In the genomic region with DNA sequence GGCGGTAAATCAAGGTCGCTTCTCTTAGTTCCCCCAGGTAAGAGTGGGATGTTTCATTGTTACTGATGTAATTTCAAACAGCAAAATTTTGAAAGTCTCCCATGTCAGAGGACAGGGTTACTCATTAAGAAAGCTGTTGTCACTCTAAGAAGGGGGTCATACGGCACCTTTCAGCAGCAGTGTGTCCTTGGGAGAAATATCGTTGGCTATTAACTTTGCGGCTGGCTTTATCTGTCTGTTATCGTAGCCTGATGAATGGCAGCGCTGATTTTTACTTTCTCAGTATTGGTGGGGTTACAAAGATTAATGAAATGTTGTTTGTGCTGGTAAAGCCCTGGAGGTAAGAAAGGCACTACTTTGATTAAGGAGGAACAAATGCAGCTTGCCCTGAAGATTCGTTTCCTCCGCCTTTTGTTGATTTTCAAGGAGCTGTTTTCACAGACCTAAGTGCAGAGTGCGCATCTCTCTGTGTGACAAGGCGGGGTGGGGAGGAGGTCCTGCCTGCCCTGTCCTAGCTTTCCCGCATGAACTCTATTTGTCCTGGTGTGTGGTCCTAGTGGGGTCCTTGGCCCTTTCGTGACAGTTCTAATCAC, we compare ENCODE assay signal across 9 cellular contexts. TPM values are rescaled to one million over a fixed set of nuclear protein-coding genes. Genes with fewer than 3 reads are reported as not detected.
A peak's percentile ranks its signal among the peaks of the same experiment; 100 is the strongest.
DNase-seq lines count a peak whose midpoint lies in the region; ATAC-seq and TF ChIP-seq lines count a peak whose summit lies in the region.
"Had no signal": no experiment of that assay in that cellular context is flagged by ENCODE, and none has a peak within 500 bp of the region (broad histone marks: within the 10 kb centered on the region; RNA-seq: fewer than 3 reads in every experiment).

No MANE protein-coding gene starts in this region.

- no peaks in the 10 kb centered on the region for H3K9me3 Mint-ChIP-seq in CD4-positive, alpha-beta T cell
- H3K9me3 Mint-ChIP-seq: activated T-helper 2 cell treated with anti-CD3 and anti-CD28 coated beads, Interferon-gamma antibody, Interleukin-2, Interleukin-4, amounts not matched to agents 10 μg/mL and 5 μg/mL and 100 μg/mL, durations not matched to agents 14 hours and 24 hours and 36 hours had no signal

- POLR2A ChIA-PET in CD4-positive, alpha-beta T cell (lab: Charles Lee) = no interaction called here

- no peak overlapping the region for H3K27ac Mint-ChIP-seq in CD4-positive, alpha-beta T cell
- H3K27ac Mint-ChIP-seq: activated T-helper 2 cell treated with anti-CD3 and anti-CD28 coated beads, Interferon-gamma antibody, Interleukin-2, Interleukin-4, amounts not matched to agents 10 μg/mL and 5 μg/mL and 100 μg/mL, durations not matched to agents 14 hours and 24 hours and 36 hours had no signal

- no peaks in the 10 kb centered on the region for H3K36me3 Mint-ChIP-seq in CD4-positive, alpha-beta T cell (ENCODE audit: low read depth)

- H2AFZ ChIP-seq in fibroblast of lung (ENCODE audit: low read length) (peak overlapping the region; percentile 62), parathyroid adenoma (no peak overlapping the region)

- H3K27me3 ChIP-seq in fibroblast of lung (ENCODE audit: control insufficient read depth, insufficient read depth, low read length) = peaks cover 5% of the 10 kb centered on the region
- H3K27me3 ChIP-seq in parathyroid adenoma (ENCODE audit: control insufficient read depth, insufficient read depth, low read length) = no peaks in the 10 kb centered on the region
- peaks cover 56% of the 10 kb centered on the region for H3K27me3 ChIP-seq in CD4-positive, alpha-beta T cell (ENCODE audit: control insufficient read depth, insufficient read depth, low read length)

- H3K4me2 ChIP-seq in fibroblast of lung (ENCODE audit: extremely low read depth, insufficient read depth, low read length) (peak overlapping the region; percentile 64), parathyroid adenoma (ENCODE audit: low read length) (peak overlapping the region; percentile 37)

- no peaks in the 10 kb centered on the region for H3K9me3 ChIP-seq in fibroblast of lung (ENCODE audit: control insufficient read depth, insufficient read depth, low read depth, low read length)
- no peaks in the 10 kb centered on the region for H3K9me3 ChIP-seq in parathyroid adenoma (ENCODE audit: control insufficient read depth, low read length)
- H3K9me3 ChIP-seq in CD4-positive, alpha-beta T cell (ENCODE audit: control insufficient read depth, low read length) = no peaks in the 10 kb centered on the region

- H3K9ac ChIP-seq in fibroblast of lung (ENCODE audit: insufficient read depth, low read length) = no peak overlapping the region
- H3K9ac ChIP-seq in parathyroid adenoma = no peak overlapping the region

- no peaks in the 10 kb centered on the region for H3K36me3 ChIP-seq in fibroblast of lung (ENCODE audit: control insufficient read depth, insufficient read depth, low read length)
- H3K36me3 ChIP-seq in parathyroid adenoma (ENCODE audit: control insufficient read depth, insufficient read depth, low read length) = no peaks in the 10 kb centered on the region

- no peaks in the 10 kb centered on the region for H4K20me1 ChIP-seq in fibroblast of lung (ENCODE audit: control insufficient read depth, extremely low read depth, insufficient read depth, low read length)

- TF ChIP-seq CTCF in fibroblast of lung (conservative IDR thresholded peaks at IDR 0.05 in 1 of 2, IDR thresholded peaks at IDR 0.05 in 1 of 2; ENCODE audit: low read depth in 1 of 2, low read length in 2 of 2) (no peak), parathyroid adenoma (IDR thresholded peaks at IDR 0.05) (no peak)
- no peak for TF ChIP-seq CTCF in CD4-positive, alpha-beta T cell (IDR thresholded peaks at IDR 0.05)

- peaks cover 9% of the 10 kb centered on the region for H3K4me1 Mint-ChIP-seq in CD4-positive, alpha-beta T cell (ENCODE audit: low read depth)

- H3K27ac ChIP-seq in fibroblast of lung (ENCODE audit: insufficient read depth, low read length) (no peak overlapping the region), parathyroid adenoma (no peak overlapping the region)
- H3K27ac ChIP-seq in CD4-positive, alpha-beta T cell (ENCODE audit: low read depth, low read length) = no peak overlapping the region

- peak; percentile 42 for DNase-seq in NCI-H2227 (lab: John Stamatoyannopoulos, UW; ENCODE audit: unreplicated experiment)
- peak in 1 of 2 donors; percentile 7 for DNase-seq in fibroblast of lung (ENCODE audit: low read depth in 2 of 2)
- no peak for DNase-seq in NCI-H1930 (lab: John Stamatoyannopoulos, UW)
- DNase-seq in CD4-positive, alpha-beta T cell = no peak

- peaks cover 66% of the 10 kb centered on the region for H3K27me3 Mint-ChIP-seq in CD4-positive, alpha-beta T cell

- CTCF ChIA-PET in CD4-positive, alpha-beta T cell (lab: Charles Lee) = no interaction called here

- H3K4me1 ChIP-seq in fibroblast of lung (ENCODE audit: control insufficient read depth, extremely low read depth, insufficient read depth, low read length) = peaks cover 2% of the 10 kb centered on the region
- no peaks in the 10 kb centered on the region for H3K4me1 ChIP-seq in parathyroid adenoma

- intact Hi-C loops in CD4-positive, alpha-beta T cell (cut with DNase I, micrococcal nuclease) = no loop called here

- ATAC-seq in HG03108 (IDR thresholded peaks at IDR 0.05; ENCODE audit: unreplicated experiment) (no peak), GM21447 (IDR thresholded peaks at IDR 0.05; ENCODE audit: unreplicated experiment) (no peak)
- no peak for ATAC-seq in CD4-positive, alpha-beta T cell (ENCODE audit: poor library complexity)

- H3K4me3 Mint-ChIP-seq in CD4-positive, alpha-beta T cell = no peak overlapping the region

- H3K4me3 ChIP-seq in GM08714 (ENCODE audit: low read length) = peak overlapping the region; percentile 19; the same call in 1 of the 2 replicates
- peak overlapping the region; percentile 1 to 54 (median 28) for H3K4me3 ChIP-seq in fibroblast of lung (replicated peaks in 1 of 4; ENCODE audit: control extremely low read depth in 1 of 4, insufficient read depth in 1 of 4, low read depth in 3 of 4, low read length in 4 of 4)
- H3K4me3 ChIP-seq in parathyroid adenoma (ENCODE audit: low read depth, low read length) = no peak overlapping the region

- H3K79me2 ChIP-seq in fibroblast of lung (ENCODE audit: control insufficient read depth, insufficient read depth, low read length) (no peaks in the 10 kb centered on the region), parathyroid adenoma (no peaks in the 10 kb centered on the region)

RNA-seq across cellular contexts. Expression of gene FBXO3, which starts 27.6 kb away (rescaled TPM):
- 27.2 and 28.7 TPM in 2 replicates for total RNA-seq in fibroblast of lung
- 39.6 and 46.2 TPM in 2 replicates for polyA plus RNA-seq in fibroblast of lung
- 18.2 and 18.7 TPM in 2 replicates for polyA plus RNA-seq in fibroblast of lung (2012)
- 5.1 and 6.0 TPM in 2 replicates for polyA minus RNA-seq in fibroblast of lung (ENCODE audit: low replicate concordance)
- total RNA-seq in CD4-positive, alpha-beta T cell = 10 to 100 TPM; 62.0 to 63.4 TPM
